ENCODE assay signal across 11 cellular contexts in genomic region chr6:105509506-105510331, GRCh38.
DNase-seq lines count a peak whose midpoint lies in the region; ATAC-seq and TF ChIP-seq lines count a peak whose summit lies in the region.
"Had no signal": no experiment of that assay in that cellular context is flagged by ENCODE, and none has a peak within 500 bp of the region (broad histone marks: within the 10 kb centered on the region; RNA-seq: fewer than 3 reads in every experiment).

No MANE protein-coding gene starts in this region.

- H3K4me1 ChIP-seq in naive thymus-derived CD4-positive, alpha-beta T cell (ENCODE audit: control insufficient read depth in 2 of 2, insufficient read depth in 2 of 2, low read length in 2 of 2) = no peaks in the 10 kb centered on the region

- POLR2A ChIA-PET in naive thymus-derived CD4-positive, alpha-beta T cell (lab: Charles Lee) = no interaction called here

- no peaks in the 10 kb centered on the region for H3K9me3 ChIP-seq in naive thymus-derived CD4-positive, alpha-beta T cell (ENCODE audit: control insufficient read depth in 2 of 3, low read length in 3 of 3)

- peaks cover 0 to 10% (median 0%) of the 10 kb centered on the region in 7 donors for H3K4me1 Mint-ChIP-seq in naive thymus-derived CD4-positive, alpha-beta T cell

- ATAC-seq in GM18873 (IDR thresholded peaks at IDR 0.05; ENCODE audit: low FRiP score, unreplicated experiment) = no peak
- no peak for ATAC-seq in HG02840 (IDR thresholded peaks at IDR 0.05; ENCODE audit: low FRiP score, unreplicated experiment)
- ATAC-seq in naive thymus-derived CD4-positive, alpha-beta T cell = no peak
- ATAC-seq: activated CD4-positive, alpha-beta T cell treated with anti-CD3 and anti-CD28 coated beads for 36 hours; natural killer cell treated with Interleukin-12 subunit alpha and Interleukin-12 subunit beta and Interleukin-15 and Interleukin-18, amount 100 ng/mL, for 72 hours had no signal

- peaks cover 6 to 26% (median 17%) of the 10 kb centered on the region in 5 donors for H3K27me3 Mint-ChIP-seq in naive thymus-derived CD4-positive, alpha-beta T cell

- no peak overlapping the region for H3K27ac Mint-ChIP-seq in naive thymus-derived CD4-positive, alpha-beta T cell
- H3K27ac Mint-ChIP-seq: activated CD4-positive, alpha-beta T cell treated with anti-CD3 and anti-CD28 coated beads for 36 hours; natural killer cell treated with Interleukin-12 subunit alpha and Interleukin-12 subunit beta and Interleukin-15 and Interleukin-18, amount 100 ng/mL, for 72 hours had no signal

- no peaks in the 10 kb centered on the region for H3K36me3 ChIP-seq in naive thymus-derived CD4-positive, alpha-beta T cell (ENCODE audit: control insufficient read depth in 2 of 3, insufficient read depth in 3 of 3, low read length in 3 of 3)

- H3K9me3 Mint-ChIP-seq in naive thymus-derived CD4-positive, alpha-beta T cell = peaks cover 0 to 3% (median 0%) of the 10 kb centered on the region in 11 donors
- H3K9me3 Mint-ChIP-seq: natural killer cell treated with Interleukin-12 subunit alpha and Interleukin-12 subunit beta and Interleukin-15 and Interleukin-18, amount 100 ng/mL, for 72 hours had no signal

- no peak overlapping the region for H3K4me3 Mint-ChIP-seq in naive thymus-derived CD4-positive, alpha-beta T cell
- H3K4me3 Mint-ChIP-seq: activated CD4-positive, alpha-beta T cell treated with anti-CD3 and anti-CD28 coated beads for 36 hours; natural killer cell treated with Interleukin-12 subunit alpha and Interleukin-12 subunit beta and Interleukin-15 and Interleukin-18, amount 100 ng/mL, for 72 hours had no signal

- CTCF ChIA-PET in naive thymus-derived CD4-positive, alpha-beta T cell (lab: Charles Lee) = no interaction called here

- H3K36me3 Mint-ChIP-seq in naive thymus-derived CD4-positive, alpha-beta T cell = no peaks in the 10 kb centered on the region
- H3K36me3 Mint-ChIP-seq: natural killer cell treated with Interleukin-12 subunit alpha and Interleukin-12 subunit beta and Interleukin-15 and Interleukin-18, amount 100 ng/mL, for 72 hours had no signal

- DNase-seq in Daoy (ENCODE audit: low read depth) (peak; percentile 43), NCI-H69 (lab: John Stamatoyannopoulos, UW) (peak; percentile 37), epithelial cell of proximal tubule (ENCODE audit: low read depth) (no peak), myocyte (ENCODE audit: low read depth) (peak; percentile 26)
- DNase-seq in stimulated activated CD4-positive, alpha-beta T cell treated with anti-CD3 and anti-CD28 coated beads, Interleukin-2, amount 100 ng/mL, for 48 hours = no peak
- DNase-seq in naive thymus-derived CD4-positive, alpha-beta T cell = no peak
- DNase-seq: activated CD4-positive, alpha-beta T cell treated with anti-CD3 and anti-CD28 coated beads for 36 hours; GDM1 had no signal

- H3K27me3 ChIP-seq in naive thymus-derived CD4-positive, alpha-beta T cell (ENCODE audit: control insufficient read depth in 2 of 2, insufficient read depth in 2 of 2, low read length in 2 of 2) = no peaks in the 10 kb centered on the region

- no peak overlapping the region for H3K27ac ChIP-seq in naive thymus-derived CD4-positive, alpha-beta T cell (ENCODE audit: low read depth, low read length)

- intact Hi-C loops in naive thymus-derived CD4-positive, alpha-beta T cell (cut with micrococcal nuclease) = no loop called here

- H3K4me3 ChIP-seq in epithelial cell of proximal tubule (ENCODE audit: low read depth, low read length) = no peak overlapping the region
- no peak overlapping the region for H3K4me3 ChIP-seq in naive thymus-derived CD4-positive, alpha-beta T cell (ENCODE audit: low read length)

- peak; percentile 10 for TF ChIP-seq CTCF in epithelial cell of proximal tubule (conservative IDR thresholded peaks at IDR 0.05; ENCODE audit: low read depth, low read length)

Comparison
In these comparisons a context has a peak if more than half of its experiments do, and no peak if none do; other contexts are left out.
1. DNase-seq: peak in Daoy (single experiment), NCI-H69 (single experiment) and myocyte (single experiment); none in epithelial cell of proximal tubule (single experiment), stimulated activated CD4-positive, alpha-beta T cell treated with anti-CD3 and anti-CD28 coated beads, Interleukin-2, amount 100 ng/mL, for 48 hours (0 of 2) and naive thymus-derived CD4-positive, alpha-beta T cell (0 of 9).